ENCODE assay signal across 16 cellular contexts in the genomic region with DNA sequence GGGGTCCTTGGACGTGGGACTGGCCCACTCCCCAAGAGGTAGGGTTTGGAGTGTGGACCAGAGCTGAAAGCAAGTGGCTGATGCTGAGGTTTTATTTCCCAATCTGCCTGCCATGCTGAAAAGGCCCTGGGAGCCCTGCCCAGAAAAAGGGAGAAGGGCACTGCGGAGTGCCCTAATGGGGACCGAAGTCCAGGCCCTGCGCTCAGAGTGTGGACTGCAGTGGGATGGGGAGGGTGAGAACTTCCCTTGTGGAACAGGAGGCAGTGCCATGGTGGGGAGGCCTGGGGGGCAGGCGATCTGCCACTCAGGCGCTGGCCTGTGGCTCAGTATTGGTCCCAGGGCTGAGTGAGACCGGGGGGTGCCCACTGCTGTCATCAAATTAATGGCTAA. TPM values are rescaled to one million over a fixed set of nuclear protein-coding genes. Genes with fewer than 3 reads are reported as not detected.
DNase-seq lines count a peak whose midpoint lies in the region; ATAC-seq and TF ChIP-seq lines count a peak whose summit lies in the region.
"Had no signal": no experiment of that assay in that cellular context is flagged by ENCODE, and none has a peak within 500 bp of the region (broad histone marks: within the 10 kb centered on the region; RNA-seq: fewer than 3 reads in every experiment).

No MANE protein-coding gene starts in this region.

- H3K27me3 ChIP-seq in right lobe of liver (no peaks in the 10 kb centered on the region), left ventricle myocardium inferior (ENCODE audit: low read depth) (no peaks in the 10 kb centered on the region)

- intact Hi-C loops in activated B cell treated with CpG ODN at 0.5 μM for 24 hours (cut with micrococcal nuclease) = no loop called here
- intact Hi-C loops in right lobe of liver (cut with DNase I) = no loop called here
- intact Hi-C loops in left ventricle myocardium inferior (cut with micrococcal nuclease) = no loop called here

- TF ChIP-seq POLR2A in right lobe of liver (IDR thresholded peaks at IDR 0.05) = no peak

- peak overlapping the region; percentile 23 for H3K4me3 Mint-ChIP-seq in activated naive CD4-positive, alpha-beta T cell treated with anti-CD3 and anti-CD28 coated beads, Interleukin-2, amount 50 U/mL, for 24 hours
- no peak overlapping the region for H3K4me3 Mint-ChIP-seq in activated B cell treated with CpG ODN at 0.5 μM for 24 hours
- H3K4me3 Mint-ChIP-seq in stimulated activated memory B cell treated with anti-CD40 and anti-IgM and Interleukin-4, amounts not matched to agents 10 μg/mL and 1 μg/mL and 100 μg/mL, for 72 hours = peak overlapping the region; percentile 10

- WGBS in right lobe of liver (ENCODE audit: insufficient coverage, low coverage, low lambda C conversion rate, missing lambda C conversion rate) = 58% methylated on average over 6 of the region's 7 CpGs

- H3K36me3 ChIP-seq in right lobe of liver (no peaks in the 10 kb centered on the region), left ventricle myocardium inferior (no peaks in the 10 kb centered on the region)

- H3K27me3 Mint-ChIP-seq in activated naive CD4-positive, alpha-beta T cell treated with anti-CD3 and anti-CD28 coated beads, Interleukin-2, amount 50 U/mL, for 24 hours = no peaks in the 10 kb centered on the region
- H3K27me3 Mint-ChIP-seq in activated B cell treated with CpG ODN at 0.5 μM for 24 hours = no peaks in the 10 kb centered on the region
- H3K27me3 Mint-ChIP-seq in stimulated activated memory B cell treated with anti-CD40 and anti-IgM and Interleukin-4, amounts not matched to agents 10 μg/mL and 1 μg/mL and 100 μg/mL, for 72 hours = no peaks in the 10 kb centered on the region

- H3K9me3 Mint-ChIP-seq in activated naive CD4-positive, alpha-beta T cell treated with anti-CD3 and anti-CD28 coated beads, Interleukin-2, amount 50 U/mL, for 24 hours = no peaks in the 10 kb centered on the region
- H3K9me3 Mint-ChIP-seq in activated B cell treated with CpG ODN at 0.5 μM for 24 hours = no peaks in the 10 kb centered on the region
- H3K9me3 Mint-ChIP-seq in stimulated activated memory B cell treated with anti-CD40 and anti-IgM and Interleukin-4, amounts not matched to agents 10 μg/mL and 1 μg/mL and 100 μg/mL, for 72 hours = no peaks in the 10 kb centered on the region

- no peaks in the 10 kb centered on the region for H3K36me3 Mint-ChIP-seq in activated naive CD4-positive, alpha-beta T cell treated with anti-CD3 and anti-CD28 coated beads, Interleukin-2, amount 50 U/mL, for 24 hours
- H3K36me3 Mint-ChIP-seq in activated B cell treated with CpG ODN at 0.5 μM for 24 hours (ENCODE audit: low read depth) = no peaks in the 10 kb centered on the region
- no peaks in the 10 kb centered on the region for H3K36me3 Mint-ChIP-seq in stimulated activated memory B cell treated with anti-CD40 and anti-IgM and Interleukin-4, amounts not matched to agents 10 μg/mL and 1 μg/mL and 100 μg/mL, for 72 hours

- DNase-seq in activated naive CD4-positive, alpha-beta T cell (lab: John Stamatoyannopoulos, UW) = no peak
- DNase-seq in activated B cell treated with CpG ODN at 0.5 μM for 24 hours = no peak
- DNase-seq in right lobe of liver = peak; percentile 73 to 86 (median 82)
- no peak for DNase-seq in left ventricle myocardium inferior
- DNase-seq in EL = no peak
- DNase-seq in stimulated activated CD4-positive, alpha-beta T cell treated with anti-CD3 and anti-CD28 coated beads, Interleukin-15, amount 100 ng/mL, for 24 hours = no peak
- DNase-seq: DND-41, GM23248, NCI-H146, NCI-H226, NCI-H526 treated with DMSO at 0.1 percent for 48 hours had no signal

- H3K27ac Mint-ChIP-seq in activated naive CD4-positive, alpha-beta T cell treated with anti-CD3 and anti-CD28 coated beads, Interleukin-2, amount 50 U/mL, for 24 hours = no peak overlapping the region
- peak overlapping the region; percentile 63 for H3K27ac Mint-ChIP-seq in activated B cell treated with CpG ODN at 0.5 μM for 24 hours
- peak overlapping the region; percentile 97 for H3K27ac Mint-ChIP-seq in stimulated activated memory B cell treated with anti-CD40 and anti-IgM and Interleukin-4, amounts not matched to agents 10 μg/mL and 1 μg/mL and 100 μg/mL, for 72 hours

- CTCF ChIA-PET in activated B cell treated with CpG ODN at 0.5 μM for 24 hours (lab: Charles Lee) = no interaction called here

- POLR2A ChIA-PET in activated B cell treated with CpG ODN at 0.5 μM for 24 hours (lab: Charles Lee) = interaction anchor here (1.8 to 33.4 kb wide), 4 partner anchors 9 to 45 kb away, joined by 3 to 1417 read pairs (median 747); a partner anchor contains a TSS

- peaks cover 59% of the 10 kb centered on the region for H3K4me1 Mint-ChIP-seq in activated naive CD4-positive, alpha-beta T cell treated with anti-CD3 and anti-CD28 coated beads, Interleukin-2, amount 50 U/mL, for 24 hours
- H3K4me1 Mint-ChIP-seq in activated B cell treated with CpG ODN at 0.5 μM for 24 hours = peaks cover 76% of the 10 kb centered on the region
- peaks cover 78% of the 10 kb centered on the region for H3K4me1 Mint-ChIP-seq in stimulated activated memory B cell treated with anti-CD40 and anti-IgM and Interleukin-4, amounts not matched to agents 10 μg/mL and 1 μg/mL and 100 μg/mL, for 72 hours

- H3K4me3 ChIP-seq in right lobe of liver (no peak overlapping the region), left ventricle myocardium inferior (no peak overlapping the region)
- H3K4me3 ChIP-seq: GM23248, K562 had no signal

- H3K4me1 ChIP-seq in right lobe of liver (peaks cover 0 to 21% (median 0%) of the 10 kb centered on the region in 4 donors), left ventricle myocardium inferior (peaks cover 22% of the 10 kb centered on the region)

- ATAC-seq in activated B cell treated with CpG ODN at 0.5 μM for 24 hours (ENCODE audit: low read depth) (no peak), right lobe of liver (peak; percentile 67 to 76 (median 73))
- ATAC-seq in stimulated activated memory B cell treated with anti-CD40 and anti-IgM and Interleukin-4, amounts not matched to agents 10 μg/mL and 1 μg/mL and 100 μg/mL, for 72 hours = no peak
- ATAC-seq: K562 had no signal

- TF ChIP-seq CTCF in activated B cell treated with CpG ODN at 0.5 μM for 24 hours (IDR thresholded peaks at IDR 0.05) (no peak), right lobe of liver (IDR thresholded peaks at IDR 0.05) (no peak), left ventricle myocardium inferior (IDR thresholded peaks at IDR 0.05; ENCODE audit: borderline replicate concordance) (no peak)

- H3K9me3 ChIP-seq in right lobe of liver = no peaks in the 10 kb centered on the region
- no peaks in the 10 kb centered on the region for H3K9me3 ChIP-seq in left ventricle myocardium inferior (replicated peaks)

- H3K27ac ChIP-seq in right lobe of liver (peak overlapping the region in 1 of 3 donors; percentile 8), left ventricle myocardium inferior (replicated peaks) (no peak overlapping the region)
- H3K27ac ChIP-seq: GM23248, RWPE1 had no signal

RNA-seq across cellular contexts. Expression of a gene that starts 4.3 kb away (rescaled TPM):
- total RNA-seq in activated B cell treated with CpG ODN at 0.5 μM for 24 hours (not detected in 2 replicates), right lobe of liver (not detected), left ventricle myocardium inferior (not detected)
- total RNA-seq: A673, GM23248, K562 had no signal

RNA-seq across cellular contexts. Expression of a gene that starts 4.9 kb away (rescaled TPM):
- total RNA-seq in activated B cell treated with CpG ODN at 0.5 μM for 24 hours (34.0 and 39.7 TPM in 2 replicates), right lobe of liver (10 to 100 TPM; 28.5 to 58.6 (median 40.4) TPM), left ventricle myocardium inferior (25.5 TPM)

RNA-seq across cellular contexts. Expression of a gene that starts 6.9 kb away (rescaled TPM):
- total RNA-seq in activated B cell treated with CpG ODN at 0.5 μM for 24 hours = 2.1 and 3.0 TPM in 2 replicates
- 1 to 10 TPM in 4 of 6 experiments, under 1 TPM in 2; 0.55 to 1.7 (median 1.2) TPM for total RNA-seq in right lobe of liver
- 1.4 TPM for total RNA-seq in left ventricle myocardium inferior
- total RNA-seq: A673, GM23248 had no signal

RNA-seq across cellular contexts. Expression of a gene that starts 10.7 kb away (rescaled TPM):
- total RNA-seq in activated B cell treated with CpG ODN at 0.5 μM for 24 hours (328 and 347 TPM in 2 replicates), right lobe of liver (1 to 10 TPM in 4 of 6 experiments, under 1 TPM in 2; 0.72 to 2.8 (median 2.1) TPM), left ventricle myocardium inferior (0.60 TPM)
- total RNA-seq: GM23248 had no signal

RNA-seq across cellular contexts. Expression of a gene that starts 19.9 kb away (rescaled TPM):
- 66.9 and 74.5 TPM in 2 replicates for total RNA-seq in activated B cell treated with CpG ODN at 0.5 μM for 24 hours
- total RNA-seq in right lobe of liver = 10 to 100 TPM; 18.8 to 37.1 (median 27.1) TPM
- total RNA-seq in left ventricle myocardium inferior = 21.3 TPM

Comparison
In these comparisons a context has a peak if more than half of its experiments do, and no peak if none do; other contexts are left out.
1. DNase-seq: peak in right lobe of liver (3 of 3); none in activated naive CD4-positive, alpha-beta T cell (0 of 4), activated B cell treated with CpG ODN at 0.5 μM for 24 hours (single experiment), left ventricle myocardium inferior (single experiment), EL (single experiment) and stimulated activated CD4-positive, alpha-beta T cell treated with anti-CD3 and anti-CD28 coated beads, Interleukin-15, amount 100 ng/mL, for 24 hours (single experiment).
2. ATAC-seq: peak in right lobe of liver (4 of 4); none in activated B cell treated with CpG ODN at 0.5 μM for 24 hours (single experiment) and stimulated activated memory B cell treated with anti-CD40 and anti-IgM and Interleukin-4, amounts not matched to agents 10 μg/mL and 1 μg/mL and 100 μg/mL, for 72 hours (single experiment).